In genomic region chr3:157087398-157088132, GRCh38 we compare ENCODE assay signal across 8 cellular contexts.
DNase-seq lines count a peak whose midpoint lies in the region; ATAC-seq and TF ChIP-seq lines count a peak whose summit lies in the region.

No MANE protein-coding gene starts in this region.

- TF ChIP-seq CTCF in PC-9 (conservative IDR thresholded peaks at IDR 0.05) (no peak), endothelial cell (IDR thresholded peaks at IDR 0.05; ENCODE audit: unreplicated experiment) (no peak), omental fat pad (IDR thresholded peaks at IDR 0.05) (no peak)

- no peaks in the 10 kb centered on the region for H3K9me3 Mint-ChIP-seq in endothelial cell (ENCODE audit: unreplicated experiment)

- TSS peak; percentile 66 for BruUV-seq in PC-9 (replicated peaks; lab: Mats Ljungman, UMichigan)

- H3K4me3 Mint-ChIP-seq in endothelial cell (ENCODE audit: unreplicated experiment): peak overlapping the region; percentile 86

- peak; percentile 51 for DNase-seq in Caki2 (ENCODE audit: low read depth)
- DNase-seq in PC-9: peak; percentile 46 to 97
- DNase-seq in endothelial cell (ENCODE audit: low spot score): no peak
- DNase-seq in omental fat pad (ENCODE audit: low spot score): no peak
- DNase-seq in iPS-NIHi7 (ENCODE audit: extremely low spot score): no peak
- no peak for DNase-seq in OCI-M2 (lab: John Stamatoyannopoulos, UW; ENCODE audit: unreplicated experiment)

- no peaks in the 10 kb centered on the region for H3K79me2 ChIP-seq in PC-9 (ENCODE audit: low read depth)

- peak overlapping the region; percentile 99 for H3K27ac ChIP-seq in PC-9

- peaks cover 43% of the 10 kb centered on the region for H3F3A ChIP-seq in PC-9 (ENCODE audit: insufficient read depth, low read depth)

- no peaks in the 10 kb centered on the region for H3K9me2 ChIP-seq in PC-9 (ENCODE audit: insufficient read depth)

- peak overlapping the region; percentile 32 for H2AFZ ChIP-seq in PC-9

- no peaks in the 10 kb centered on the region for H3K27me3 ChIP-seq in PC-9 (ENCODE audit: insufficient read depth, low read depth)

- H3K27ac Mint-ChIP-seq in endothelial cell (ENCODE audit: unreplicated experiment): peak overlapping the region; percentile 94

- intact Hi-C loops in PC-9 (cut with micrococcal nuclease; ENCODE audit: unreplicated experiment): loop anchor here (1.0 to 10.0 kb wide), 4 partner anchors 42 to 1213 kb away; partner anchors contain the start of genes GMPS and TIPARP

- POLR2A ChIA-PET in PC-9 (lab: Charles Lee; ENCODE audit: unreplicated experiment): interaction anchor here (0.6 to 2.5 kb wide), 9 partner anchors 12 to 1151 kb away, joined by 3 to 39 read pairs (median 7); partner anchors contain the start of gene TIPARP

- peaks cover 57% of the 10 kb centered on the region for H3K4me1 Mint-ChIP-seq in endothelial cell (ENCODE audit: unreplicated experiment)

- ATAC-seq in omental fat pad (ENCODE audit: low FRiP score) (peak; percentile 7), HG03378 (IDR thresholded peaks at IDR 0.05; ENCODE audit: unreplicated experiment) (no peak), HG03159 (IDR thresholded peaks at IDR 0.05; ENCODE audit: unreplicated experiment) (no peak)

- H3K9me3 ChIP-seq in PC-9 (ENCODE audit: insufficient read depth, low read depth): no peaks in the 10 kb centered on the region

- in situ Hi-C loops in Caki2 (cut with HindIII; ENCODE audit: low pct_unique_long_range_greater_than_20kb, low sequenced_read_pairs): no loop called here

- H3K4me2 ChIP-seq in PC-9: peak overlapping the region; percentile 99

- H3K4me1 ChIP-seq in PC-9 (replicated peaks; ENCODE audit: insufficient read depth): peaks cover 59% of the 10 kb centered on the region

- peak overlapping the region; percentile 62 for H3K4me3 ChIP-seq in PC-9

- no peaks in the 10 kb centered on the region for H4K20me1 ChIP-seq in PC-9 (ENCODE audit: insufficient read depth)

- CTCF ChIA-PET in PC-9 (lab: Charles Lee): interaction anchor here (0.9 to 2.4 kb wide), 3 partner anchors 28 to 412 kb away, joined by 3 to 7 read pairs (median 3); no protein-coding TSS in a partner anchor

- H3K27me3 Mint-ChIP-seq in endothelial cell (ENCODE audit: unreplicated experiment): peaks cover 19% of the 10 kb centered on the region

- H3K36me3 Mint-ChIP-seq in endothelial cell (ENCODE audit: low read depth, unreplicated experiment): peaks cover 4% of the 10 kb centered on the region

- H3K36me3 ChIP-seq in PC-9 (ENCODE audit: low read depth): no peaks in the 10 kb centered on the region

Comparison
In these comparisons a context has a peak if more than half of its experiments do, and no peak if none do; other contexts are left out.
1. DNase-seq: peak in Caki2 (single experiment) and PC-9 (2 of 2); none in endothelial cell (single experiment), omental fat pad (single experiment), iPS-NIHi7 (single experiment) and OCI-M2 (single experiment).